ENCODE assay signal across 8 cellular contexts in the genomic region with DNA sequence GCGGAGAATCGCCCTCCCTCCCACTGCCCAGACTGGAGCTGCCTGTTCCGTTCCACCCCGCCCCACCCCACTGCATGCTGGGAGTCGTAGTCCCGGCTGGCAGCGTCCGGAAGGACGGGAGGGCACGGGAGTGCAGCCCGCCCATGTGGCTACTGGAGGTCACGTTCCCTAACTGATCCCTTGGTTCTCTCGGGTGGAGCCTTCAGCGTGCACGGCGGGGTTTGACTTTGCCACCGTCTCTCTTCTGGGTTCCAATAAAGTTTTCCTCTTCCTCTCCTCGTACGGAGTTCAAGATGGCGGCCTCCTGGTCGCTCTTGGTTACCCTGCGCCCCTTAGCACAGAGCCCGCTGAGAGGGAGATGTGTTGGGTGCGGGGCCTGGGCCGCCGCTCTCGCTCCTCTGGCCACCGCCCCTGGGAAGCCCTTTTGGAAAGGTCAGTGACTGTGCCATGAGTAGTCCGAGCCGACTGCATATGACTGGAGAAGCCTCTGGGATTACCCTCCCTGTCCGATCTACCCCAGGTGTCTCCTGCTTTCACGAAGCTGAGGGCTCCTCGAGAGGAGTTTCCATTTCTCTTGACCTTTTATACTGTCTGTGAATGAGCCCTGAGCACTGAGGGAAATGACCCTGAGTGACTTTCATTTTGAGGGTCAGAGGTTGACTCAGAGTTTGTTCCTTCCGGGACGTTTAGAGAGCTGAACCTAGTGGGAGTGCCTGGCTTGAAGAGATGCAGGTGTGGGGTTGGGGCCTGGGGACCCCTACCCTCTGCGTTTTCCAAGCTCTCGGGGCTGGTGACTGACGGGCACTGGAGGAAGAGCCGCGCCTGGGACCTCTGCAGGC. TPM values are rescaled to one million over a fixed set of nuclear protein-coding genes. Genes with fewer than 3 reads are reported as not detected.
A peak's percentile ranks its signal among the peaks of the same experiment; 100 is the strongest.
DNase-seq lines count a peak whose midpoint lies in the region; ATAC-seq and TF ChIP-seq lines count a peak whose summit lies in the region.

A gene (plus strand): TSS at position 268 of the 839 bp plus-strand sequence. CDS start 26 bp downstream, at position 294.

- H3K9me3 ChIP-seq in NT2/D1 (ENCODE audit: insufficient read depth, low read length) = no peaks in the 10 kb centered on the region

- H3K27me3 ChIP-seq in NT2/D1 (ENCODE audit: insufficient read depth, insufficient read length) = no peaks in the 10 kb centered on the region

- no peaks in the 10 kb centered on the region for H3K9me3 Mint-ChIP-seq in endothelial cell (ENCODE audit: unreplicated experiment)
- no peaks in the 10 kb centered on the region for H3K9me3 Mint-ChIP-seq in mesothelial cell of epicardium

- H3K4me3 ChIP-seq in NT2/D1 (ENCODE audit: insufficient read length, low read depth) = peak within 1 kb of the TSS; percentile 74

- H3K4me1 Mint-ChIP-seq in endothelial cell (ENCODE audit: unreplicated experiment) (peaks cover 13% of the 10 kb centered on the region), mesothelial cell of epicardium (peaks cover 21% of the 10 kb centered on the region)

- H3K4me3 Mint-ChIP-seq in endothelial cell (ENCODE audit: unreplicated experiment) = peak within 1 kb of the TSS; percentile 97
- H3K4me3 Mint-ChIP-seq in mesothelial cell of epicardium = peak within 1 kb of the TSS; percentile 96

- no peaks in the 10 kb centered on the region for H3K4me1 ChIP-seq in NT2/D1 (ENCODE audit: insufficient read depth, insufficient read length)

- no peaks in the 10 kb centered on the region for H3K27me3 Mint-ChIP-seq in endothelial cell (ENCODE audit: unreplicated experiment)
- no peaks in the 10 kb centered on the region for H3K27me3 Mint-ChIP-seq in mesothelial cell of epicardium (ENCODE audit: low read depth)

- no peak for TF ChIP-seq CTCF in endothelial cell (IDR thresholded peaks at IDR 0.05; ENCODE audit: unreplicated experiment)
- no peak for TF ChIP-seq CTCF in mesothelial cell of epicardium (IDR thresholded peaks at IDR 0.05; ENCODE audit: unreplicated experiment)

- H3K9ac ChIP-seq in NT2/D1 (ENCODE audit: insufficient read length, low read depth) = peak within 1 kb of the TSS; percentile 79

- no peaks in the 10 kb centered on the region for H3K36me3 ChIP-seq in NT2/D1 (ENCODE audit: insufficient read depth, insufficient read length, low read length)

- H3K36me3 Mint-ChIP-seq in endothelial cell (ENCODE audit: low read depth, unreplicated experiment) (no peaks in the 10 kb centered on the region), mesothelial cell of epicardium (no peaks in the 10 kb centered on the region)

- ATAC-seq in GM19468 (IDR thresholded peaks at IDR 0.05; ENCODE audit: extremely low read depth, unreplicated experiment) = peak; percentile 53

- H3K27ac Mint-ChIP-seq in endothelial cell (ENCODE audit: unreplicated experiment) = peak within 1 kb of the TSS; percentile 99
- H3K27ac Mint-ChIP-seq in mesothelial cell of epicardium = peak within 1 kb of the TSS; percentile 98

- DNase-seq in COR-L47 (lab: John Stamatoyannopoulos, UW) (peak; percentile 47), HS-27A (ENCODE audit: low read depth) (peak; percentile 35), NT2/D1 (ENCODE audit: low read depth, low spot score) (peak; percentile 73), endothelial cell (ENCODE audit: low spot score) (peak; percentile 88), mesothelial cell of epicardium (ENCODE audit: low spot score in 2 of 2, unreplicated experiment in 2 of 2) (peak; percentile 82 to 91)
- peak; percentile 88 for DNase-seq in activated CD8-positive, alpha-beta memory T cell treated with anti-CD3 and anti-CD28 coated beads, Interleukin-2, amount 50 U/mL, for 4 hours
- DNase-seq in stimulated activated CD8-positive, alpha-beta memory T cell treated with anti-CD3 and anti-CD28 coated beads, Interleukin-15, amount 100 ng/mL, for 4 hours (ENCODE audit: low read depth in 2 of 2) = peak; percentile 73 to 78

RNA-seq across cellular contexts. Expression of the gene that starts here (rescaled TPM):
- total RNA-seq in endothelial cell (ENCODE audit: unreplicated experiment) = 5.7 TPM
- 8.0 to 11.3 TPM (median 9.3 TPM) in 3 replicates for total RNA-seq in mesothelial cell of epicardium

Comparison
In these comparisons a context has a peak if more than half of its experiments do, and no peak if none do; other contexts are left out.
1. Peak in every context shown above with its lines: DNase-seq, ATAC-seq and H3K4me3 ChIP-seq.
2. DNase-seq: peak in every context shown above with its lines; median percentile 88 in activated CD8-positive, alpha-beta memory T cell treated with anti-CD3 and anti-CD28 coated beads, Interleukin-2, amount 50 U/mL, for 4 hours; 88 in endothelial cell; 86 in mesothelial cell of epicardium; 76 in stimulated activated CD8-positive, alpha-beta memory T cell treated with anti-CD3 and anti-CD28 coated beads, Interleukin-15, amount 100 ng/mL, for 4 hours; 73 in NT2/D1; 47 in COR-L47; 35 in HS-27A.